Comparison of ENCODE assay signal across 27 cellular contexts in genomic region chr10:110558034-110558433, GRCh38.
"Had no signal": no experiment of that assay in that cellular context is flagged by ENCODE, and none has a peak within 500 bp of the region (broad histone marks: within the 10 kb centered on the region; RNA-seq: fewer than 3 reads in every experiment).

No MANE protein-coding gene starts in this region.

- H3K4me3 ChIP-seq: adrenal gland, ascending aorta, gastroesophageal sphincter, hepatocyte, pancreas, psoas muscle, right atrium auricular region, testis, transverse colon, uterus had no signal

- H3K4me1 ChIP-seq: adrenal gland, ascending aorta, gastroesophageal sphincter, pancreas, psoas muscle, right atrium auricular region, testis, uterus had no signal

- DNase-seq: activated CD4-positive, alpha-beta T cell treated with anti-CD3 and anti-CD28 coated beads for 48 hours; activated CD4-positive, alpha-beta T cell treated with anti-CD3 and anti-CD28 coated beads, Interleukin-2, amount 50 U/mL, for 48 hours; activated CD8-positive, alpha-beta memory T cell treated with anti-CD3 and anti-CD28 coated beads for 24 hours; activated effector memory CD4-positive, alpha-beta T cell treated with anti-CD3 and anti-CD28 coated beads, Interleukin-2, amount 50 U/mL, for 16 hours; activated naive CD4-positive, alpha-beta T cell treated with anti-CD3 and anti-CD28 coated beads for 36 hours; activated naive CD8-positive, alpha-beta T cell treated with anti-CD3 and anti-CD28 coated beads for 36 hours; adrenal gland; brain microvascular endothelial cell; cortex of kidney; effector memory CD8-positive, alpha-beta T cell; islet precursor cell; mammary epithelial cell; pancreas; psoas muscle; stimulated activated CD4-positive, alpha-beta T cell treated with anti-CD3 and anti-CD28 coated beads, Interleukin-15, amount 100 ng/mL, for 24 hours; stimulated activated CD4-positive, alpha-beta T cell treated with anti-CD3 and anti-CD28 coated beads, Interleukin-2, amount 100 ng/mL, for 24 hours; stimulated activated naive CD8-positive, alpha-beta T cell treated with anti-CD3 and anti-CD28 coated beads, Interleukin-15, Interleukin-2, amounts not matched to agents 100 U/mL and 50 U/mL, for 24 hours; testis; transverse colon; uterus had no signal

- H3K27ac ChIP-seq: adrenal gland, ascending aorta, brain microvascular endothelial cell, gastroesophageal sphincter, pancreas, psoas muscle, right atrium auricular region, testis, transverse colon, uterus, VCaP had no signal

- H3K4me3 Mint-ChIP-seq: activated naive CD4-positive, alpha-beta T cell treated with anti-CD3 and anti-CD28 coated beads for 36 hours; activated naive CD8-positive, alpha-beta T cell treated with anti-CD3 and anti-CD28 coated beads for 36 hours; effector memory CD8-positive, alpha-beta T cell; nephron had no signal

- H3K36me3 ChIP-seq: adrenal gland, ascending aorta, brain microvascular endothelial cell, gastroesophageal sphincter, pancreas, right atrium auricular region, transverse colon, uterus had no signal

- H3K27me3 ChIP-seq: adrenal gland, ascending aorta, brain microvascular endothelial cell, hepatocyte, right atrium auricular region, testis, transverse colon had no signal

- H3K36me3 Mint-ChIP-seq: activated naive CD8-positive, alpha-beta T cell treated with anti-CD3 and anti-CD28 coated beads for 36 hours had no signal

- H3K9me3 ChIP-seq: adrenal gland, ascending aorta, gastroesophageal sphincter, pancreas, psoas muscle, right atrium auricular region, testis, transverse colon, uterus had no signal

- H2AFZ ChIP-seq: hepatocyte had no signal

- H3K9me3 Mint-ChIP-seq: activated naive CD4-positive, alpha-beta T cell treated with anti-CD3 and anti-CD28 coated beads for 36 hours; activated naive CD8-positive, alpha-beta T cell treated with anti-CD3 and anti-CD28 coated beads for 36 hours; effector memory CD8-positive, alpha-beta T cell; nephron had no signal

- H3K27ac Mint-ChIP-seq: activated naive CD4-positive, alpha-beta T cell treated with anti-CD3 and anti-CD28 coated beads for 36 hours; activated naive CD8-positive, alpha-beta T cell treated with anti-CD3 and anti-CD28 coated beads for 36 hours; effector memory CD8-positive, alpha-beta T cell; nephron had no signal

- ATAC-seq: activated CD4-positive, CD25-positive, alpha-beta regulatory T cell treated with anti-CD3 and anti-CD28 coated beads, Interleukin-2, amount 50 U/mL, for 24 hours; effector memory CD8-positive, alpha-beta T cell; gastroesophageal sphincter; pancreas; psoas muscle; stimulated activated naive CD8-positive, alpha-beta T cell treated with anti-CD3 and anti-CD28 coated beads, Interleukin-15, Interleukin-2, amounts not matched to agents 100 U/mL and 50 U/mL, for 24 hours had no signal

- H3K4me2 ChIP-seq: hepatocyte had no signal
